In genomic region chr16:22728167-22728836, GRCh38 we compare ENCODE assay signal across 21 cellular contexts.
DNase-seq lines count a peak whose midpoint lies in the region; ATAC-seq and TF ChIP-seq lines count a peak whose summit lies in the region.
"Had no signal": no experiment of that assay in that cellular context is flagged by ENCODE, and none has a peak within 500 bp of the region (broad histone marks: within the 10 kb centered on the region; RNA-seq: fewer than 3 reads in every experiment).

No MANE protein-coding gene starts in this region.

- DNase-seq in left cardiac atrium (no peak), Right ventricle myocardium inferior (ENCODE audit: missing footprints) (no peak), left lobe of liver (ENCODE audit: low spot score) (no peak), upper lobe of left lung (no peak)
- DNase-seq: activated naive CD8-positive, alpha-beta T cell treated with anti-CD3 and anti-CD28 coated beads for 36 hours; DMS79; gastrocnemius medialis; HFFc6; kidney glomerular epithelial cell; midbrain; NCI-H1048; SIG-M5; stimulated activated CD4-positive, alpha-beta T cell treated with anti-CD3 and anti-CD28 coated beads, Interleukin-4, amount 100 ng/mL, for 24 hours had no signal

- H3K36me3 ChIP-seq in upper lobe of left lung: no peaks in the 10 kb centered on the region
- H3K36me3 ChIP-seq: gastrocnemius medialis had no signal

- H3K4me3 ChIP-seq in upper lobe of left lung: no peak overlapping the region
- H3K4me3 ChIP-seq: coronary artery, gastrocnemius medialis had no signal

- no peak for TF ChIP-seq CTCF in upper lobe of left lung (IDR thresholded peaks at IDR 0.05)

- intact Hi-C loops in left cardiac atrium (cut with DNase I): no loop called here
- intact Hi-C loops in Right ventricle myocardium inferior (cut with DNase I): no loop called here

- no peak for TF ChIP-seq POLR2A in upper lobe of left lung (IDR thresholded peaks at IDR 0.05)

- H3K27ac ChIP-seq in upper lobe of left lung: no peak overlapping the region
- H3K27ac ChIP-seq: coronary artery, epithelial cell of prostate, gastrocnemius medialis, KMS-11 had no signal

- H3K4me1 ChIP-seq in upper lobe of left lung: peaks cover 0 to 13% (median 10%) of the 10 kb centered on the region in 4 donors

- no peaks in the 10 kb centered on the region for H3K9me3 ChIP-seq in upper lobe of left lung
- H3K9me3 ChIP-seq: gastrocnemius medialis had no signal

- H3K27me3 ChIP-seq in upper lobe of left lung: no peaks in the 10 kb centered on the region
- H3K27me3 ChIP-seq: gastrocnemius medialis had no signal

- no peak for TF ChIP-seq EP300 in upper lobe of left lung (IDR thresholded peaks at IDR 0.05)

- ATAC-seq in left cardiac atrium (peak; percentile 41 to 77), Right ventricle myocardium inferior (no peak), left lobe of liver (peak; percentile 40), HG02840 (IDR thresholded peaks at IDR 0.05; ENCODE audit: low FRiP score, unreplicated experiment) (no peak), upper lobe of left lung (ENCODE audit: low FRiP score in 2 of 2) (no peak), GM18519 (IDR thresholded peaks at IDR 0.05; ENCODE audit: low FRiP score, unreplicated experiment) (no peak), GM21576 (IDR thresholded peaks at IDR 0.05; ENCODE audit: unreplicated experiment) (no peak)
- ATAC-seq: activated CD4-positive, CD25-positive, alpha-beta regulatory T cell treated with anti-CD3 and anti-CD28 coated beads, Interleukin-2, amount 50 U/mL, for 24 hours; gastrocnemius medialis had no signal

- 20 to 27% methylated on average over 4 of the region's 4 CpGs for WGBS in upper lobe of left lung, 2 donors

TF ChIP-seq in PFSK-1, 5 proteins besides CTCF, POLR2A, EP300 and RAD21:
- TF ChIP-seq REST (IDR thresholded peaks at IDR 0.05; ENCODE audit: insufficient read depth in 1 of 2, low read depth in 2 of 2, low read length in 2 of 2): peak in 1 of 2 experiments; percentile 61; a peak in 1 of 4 replicates
- peak; percentile 51; the same call in 1 of the 2 replicates for TF ChIP-seq POLR2AphosphoS5 (IDR thresholded peaks at IDR 0.05; ENCODE audit: low read depth, low read length)
- TF ChIP-seq TAF1 (IDR thresholded peaks at IDR 0.05; ENCODE audit: borderline replicate concordance, insufficient read depth, low read length): no peak
- TF ChIP-seq FOXP2 (optimal IDR thresholded peaks at IDR 0.05; ENCODE audit: borderline replicate concordance, extremely low read depth, extremely low read length, insufficient read depth): no peak
- no peak for TF ChIP-seq SIN3A (IDR thresholded peaks at IDR 0.05; ENCODE audit: borderline replicate concordance, insufficient read depth, low read length)
TF ChIP-seq in PFSK-1: peak in this region for 2.

Comparison
In these comparisons a context has a peak if more than half of its experiments do, and no peak if none do; other contexts are left out.
1. ATAC-seq: peak in left cardiac atrium (2 of 2) and left lobe of liver (single experiment); none in Right ventricle myocardium inferior (single experiment), HG02840 (single experiment), upper lobe of left lung (0 of 2), GM18519 (single experiment) and GM21576 (single experiment).